Comparison of ENCODE assay signal across 10 cellular contexts in the genomic region with DNA sequence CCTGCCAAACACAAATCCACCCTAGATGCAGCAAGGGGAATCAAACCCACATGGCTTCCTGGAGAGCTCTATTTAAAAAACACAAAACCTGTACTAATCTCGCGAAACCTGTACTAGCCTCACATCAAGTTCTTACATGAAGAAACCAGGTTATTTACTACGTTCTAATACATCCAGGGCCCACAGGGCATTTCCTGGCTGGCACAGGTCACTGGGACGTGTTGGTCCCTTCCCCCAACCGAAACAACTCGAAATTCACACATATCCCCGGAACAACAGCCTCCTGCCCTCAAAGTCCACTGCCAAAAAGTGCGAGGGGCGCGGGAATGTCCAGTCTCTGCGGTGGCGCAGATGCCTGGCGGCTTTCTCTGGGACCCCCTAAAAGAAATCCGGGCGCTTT. TPM values are rescaled to one million over a fixed set of nuclear protein-coding genes. Genes with fewer than 3 reads are reported as not detected.
A peak's percentile ranks its signal among the peaks of the same experiment; 100 is the strongest.
DNase-seq lines count a peak whose midpoint lies in the region; ATAC-seq and TF ChIP-seq lines count a peak whose summit lies in the region.
"Had no signal": no experiment of that assay in that cellular context is flagged by ENCODE, and none has a peak within 500 bp of the region (broad histone marks: within the 10 kb centered on the region; RNA-seq: fewer than 3 reads in every experiment).

No MANE protein-coding gene starts in this region.

- peaks cover 10% of the 10 kb centered on the region for H3K4me1 Mint-ChIP-seq in activated CD8-positive, alpha-beta T cell treated with anti-CD3 and anti-CD28 coated beads for 36 hours (ENCODE audit: low read depth)

- H2AFZ ChIP-seq in smooth muscle cell (ENCODE audit: low read depth): peak overlapping the region; percentile 87

- no peaks in the 10 kb centered on the region for H3K79me2 ChIP-seq in smooth muscle cell (ENCODE audit: low read depth)

- H4K20me1 ChIP-seq in smooth muscle cell (ENCODE audit: low read depth): no peaks in the 10 kb centered on the region

- peaks cover 47% of the 10 kb centered on the region for H3K27me3 Mint-ChIP-seq in activated CD8-positive, alpha-beta T cell treated with anti-CD3 and anti-CD28 coated beads for 36 hours

- no peaks in the 10 kb centered on the region for H3K36me3 Mint-ChIP-seq in activated CD8-positive, alpha-beta T cell treated with anti-CD3 and anti-CD28 coated beads for 36 hours (ENCODE audit: low read depth)

- H3K4me2 ChIP-seq in smooth muscle cell: peak overlapping the region; percentile 93

- peaks cover 3% of the 10 kb centered on the region for H3K9me3 Mint-ChIP-seq in activated CD8-positive, alpha-beta T cell treated with anti-CD3 and anti-CD28 coated beads for 36 hours

- CTCF ChIA-PET in activated CD8-positive, alpha-beta T cell treated with anti-CD3 and anti-CD28 coated beads for 36 hours (lab: Charles Lee): interaction anchor here (1.4 kb wide), 1 partner anchor 65 kb away, joined by 4 read pairs; no protein-coding TSS in a partner anchor

- no CpG with 5 or more reads among the region's 15 CpGs for WGBS in iPS DF 6.9 (ENCODE audit: insufficient coverage, insufficient read length)
- 14% methylated on average over 15 of the region's 15 CpGs for WGBS in smooth muscle cell (ENCODE audit: low lambda C conversion rate)

- in situ Hi-C loops in GM13977 (cut with MboI; ENCODE audit: low pct_unique_long_range_greater_than_20kb, low sequenced_read_pairs, unreplicated experiment): no loop called here

- peaks cover 6% of the 10 kb centered on the region for H3K27me3 ChIP-seq in iPS DF 6.9 (ENCODE audit: control insufficient read depth, insufficient read depth, low read length)
- H3K27me3 ChIP-seq in smooth muscle cell (ENCODE audit: low read depth): peaks cover 41% of the 10 kb centered on the region

- intact Hi-C loops in activated CD8-positive, alpha-beta T cell treated with anti-CD3 and anti-CD28 coated beads for 36 hours (cut with micrococcal nuclease): no loop called here

- POLR2A ChIA-PET in activated CD8-positive, alpha-beta T cell treated with anti-CD3 and anti-CD28 coated beads for 36 hours (lab: Charles Lee): interaction anchor here (0.6 kb wide), 1 partner anchor 685 kb away, joined by 4 read pairs; no protein-coding TSS in a partner anchor

- peak overlapping the region; percentile 26 for H3K4me3 Mint-ChIP-seq in activated CD8-positive, alpha-beta T cell treated with anti-CD3 and anti-CD28 coated beads for 36 hours

- H3K27ac Mint-ChIP-seq in activated CD8-positive, alpha-beta T cell treated with anti-CD3 and anti-CD28 coated beads for 36 hours: no peak overlapping the region

- peak overlapping the region; percentile 88; the same call in 1 of the 2 replicates for H3K4me3 ChIP-seq in iPS DF 6.9 (ENCODE audit: low read length)
- peak overlapping the region; percentile 61 for H3K4me3 ChIP-seq in smooth muscle cell

- ATAC-seq in activated CD8-positive, alpha-beta T cell treated with anti-CD3 and anti-CD28 coated beads for 36 hours: no peak
- ATAC-seq in GM18511 (IDR thresholded peaks at IDR 0.05; ENCODE audit: unreplicated experiment): no peak

- no peaks in the 10 kb centered on the region for H3F3A ChIP-seq in smooth muscle cell (ENCODE audit: low read depth)

- H3K36me3 ChIP-seq in iPS DF 6.9 (ENCODE audit: control insufficient read depth, insufficient read depth, low read length) (no peaks in the 10 kb centered on the region), smooth muscle cell (ENCODE audit: low read depth) (no peaks in the 10 kb centered on the region)

- no peak overlapping the region for H3K9ac ChIP-seq in smooth muscle cell (ENCODE audit: low read depth)

- no peaks in the 10 kb centered on the region for H3K9me3 ChIP-seq in iPS DF 6.9 (ENCODE audit: control insufficient read depth, insufficient read depth, low read length)
- no peaks in the 10 kb centered on the region for H3K9me3 ChIP-seq in smooth muscle cell (replicated peaks; ENCODE audit: low read depth)

- TF ChIP-seq CTCF in activated CD8-positive, alpha-beta T cell treated with anti-CD3 and anti-CD28 coated beads for 36 hours (IDR thresholded peaks at IDR 0.05): no peak
- TF ChIP-seq CTCF in smooth muscle cell (IDR thresholded peaks at IDR 0.05; ENCODE audit: borderline replicate concordance, insufficient read depth, poor library complexity, severe bottlenecking) (no peak), GM13977 (IDR thresholded peaks at IDR 0.05; ENCODE audit: extremely low read depth, insufficient read depth, missing control alignments) (no peak)

- H3K4me1 ChIP-seq in iPS DF 6.9 (ENCODE audit: control insufficient read depth, insufficient read depth, low read length) (peaks cover 1% of the 10 kb centered on the region; the same call in 1 of the 2 replicates), smooth muscle cell (ENCODE audit: low read depth) (peaks cover 8% of the 10 kb centered on the region)

- DNase-seq in DMS153 (lab: John Stamatoyannopoulos, UW) (peak; percentile 2), DMS153 treated with DMSO at 0.1 percent for 48 hours (lab: John Stamatoyannopoulos, UW; ENCODE audit: unreplicated experiment) (no peak), iPS DF 6.9 (ENCODE audit: low read depth, low spot score) (no peak), smooth muscle cell (lab: John Stamatoyannopoulos, UW; ENCODE audit: unreplicated experiment) (no peak), OCI-M2 (lab: John Stamatoyannopoulos, UW; ENCODE audit: unreplicated experiment) (no peak), GM13977 (ENCODE audit: low spot score) (no peak)
- DNase-seq in activated CD8-positive, alpha-beta T cell treated with anti-CD3 and anti-CD28 coated beads for 36 hours: no peak
- DNase-seq: OCI-M1 had no signal

- H3K27ac ChIP-seq in iPS DF 6.9 (ENCODE audit: low read length): no peak overlapping the region
- H3K27ac ChIP-seq in smooth muscle cell (ENCODE audit: low read depth): no peak overlapping the region
- H3K27ac ChIP-seq: 22Rv1 had no signal

RNA-seq across cellular contexts. Expression of gene CDCP1, which starts 1.0 kb away (rescaled TPM):
- under 1 TPM; 0.32 to 0.36 TPM for total RNA-seq in activated CD8-positive, alpha-beta T cell treated with anti-CD3 and anti-CD28 coated beads for 36 hours
- total RNA-seq in smooth muscle cell: 3.7 and 7.9 TPM in 2 replicates
- polyA plus RNA-seq in smooth muscle cell: 2.5 and 8.3 TPM in 2 replicates
